In the genomic region with DNA sequence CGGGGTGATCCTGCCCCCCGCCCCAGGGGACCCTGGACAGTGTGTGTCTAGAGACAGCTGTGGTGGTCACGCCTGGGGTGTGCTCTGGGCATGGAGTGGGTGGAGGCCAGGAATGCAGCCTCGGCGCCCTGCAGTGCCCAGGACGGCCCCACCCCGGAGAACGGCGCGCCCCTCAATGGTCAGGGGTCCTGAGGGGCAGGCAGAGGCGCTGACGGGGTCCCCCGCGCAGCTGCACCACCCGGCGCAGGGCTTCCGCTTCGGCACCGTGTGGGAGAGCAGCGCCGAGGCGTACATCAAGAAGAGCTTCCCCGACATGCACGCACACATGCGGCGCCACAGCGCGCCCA, we compare ENCODE assay signal across 27 cellular contexts. TPM values are rescaled to one million over a fixed set of nuclear protein-coding genes. Genes with fewer than 3 reads are reported as not detected.
DNase-seq lines count a peak whose midpoint lies in the region; ATAC-seq, FAIRE-seq and TF ChIP-seq lines count a peak whose summit lies in the region.
"Had no signal": no experiment of that assay in that cellular context is flagged by ENCODE, and none has a peak within 500 bp of the region (broad histone marks: within the 10 kb centered on the region; RNA-seq: fewer than 3 reads in every experiment).

No MANE protein-coding gene starts in this region.

- peak; percentile 34 for ATAC-seq in stimulated activated naive CD8-positive, alpha-beta T cell treated with anti-CD3 and anti-CD28 coated beads, Interleukin-15, amount 100 ng/mL, for 72 hours
- no peak for ATAC-seq in stimulated activated naive CD8-positive, alpha-beta T cell treated with anti-CD3 and anti-CD28 coated beads, Interleukin-15, Interleukin-2, amounts not matched to agents 100 U/mL and 50 U/mL, for 24 hours
- no peak for ATAC-seq in K562
- no peak for ATAC-seq in stimulated activated naive B cell treated with anti-CD40 and anti-IgM and Interleukin-4, amounts not matched to agents 10 μg/mL and 1 μg/mL and 100 μg/mL, for 72 hours (replicated peaks)
- ATAC-seq: A549 had no signal

- H3K9me3 ChIP-seq in K562 (replicated peaks; ENCODE audit: control insufficient read depth, insufficient read depth, low read depth, low read length) (no peaks in the 10 kb centered on the region), neuronal stem cell (replicated peaks in 1 of 2; ENCODE audit: control insufficient read depth in 2 of 2, insufficient read depth in 1 of 2, low read depth in 1 of 2, low read length in 2 of 2) (peaks cover 0 to 4% of the 10 kb centered on the region in 2 donors)
- H3K9me3 ChIP-seq: A549; BE2C; BLaER1 treated with 17β-estradiol and CSF1 and Interleukin-3, amounts not matched to agents 10 nM and 100 nM; HAP-1 had no signal

- H2BK12ac ChIP-seq in neuronal stem cell (ENCODE audit: low read length), result no peak overlapping the region

- H2AFZ ChIP-seq in K562 (ENCODE audit: low read depth, low read length), result no peak overlapping the region
- H2AFZ ChIP-seq in neuronal stem cell (ENCODE audit: low read length), result no peak overlapping the region

- BruUV-seq in K562 (replicated peaks; lab: Mats Ljungman, UMichigan), result no TSS peak

- no peaks in the 10 kb centered on the region for H3K79me2 ChIP-seq in K562 (ENCODE audit: control insufficient read depth, insufficient read depth, low read length)

- H3K4me3 Mint-ChIP-seq in stimulated activated naive CD8-positive, alpha-beta T cell treated with anti-CD3 and anti-CD28 coated beads, Interleukin-15, amount 100 ng/mL, for 72 hours, result no peak overlapping the region
- H3K4me3 Mint-ChIP-seq in stimulated activated naive B cell treated with anti-CD40 and anti-IgM and Interleukin-4, amounts not matched to agents 10 μg/mL and 1 μg/mL and 100 μg/mL, for 72 hours, result no peak overlapping the region
- H3K4me3 Mint-ChIP-seq: CD14-positive monocyte; CD4-positive, alpha-beta T cell had no signal

- H3K9ac ChIP-seq in K562 (ENCODE audit: insufficient read depth in 1 of 2, low read depth in 2 of 2, low read length in 2 of 2) (no peak overlapping the region), neuronal stem cell (ENCODE audit: low read depth, low read length, poor library complexity) (no peak overlapping the region)
- H3K9ac ChIP-seq: BLaER1 treated with 17β-estradiol and CSF1 and Interleukin-3, amounts not matched to agents 10 nM and 100 nM had no signal

- no peak overlapping the region for H4K8ac ChIP-seq in neuronal stem cell (ENCODE audit: low read depth, low read length)

- DNase-seq in stimulated activated naive CD8-positive, alpha-beta T cell treated with anti-CD3 and anti-CD28 coated beads, Interleukin-15, amount 100 ng/mL, for 72 hours, result no peak
- no peak for DNase-seq in stimulated activated naive CD8-positive, alpha-beta T cell treated with anti-CD3 and anti-CD28 coated beads, Interleukin-15, Interleukin-2, amounts not matched to agents 100 U/mL and 50 U/mL, for 24 hours
- DNase-seq in K562 (ENCODE audit: extremely low read depth in 1 of 4, low spot score in 3 of 4), result no peak
- no peak for DNase-seq in neuronal stem cell (ENCODE audit: low spot score)
- no peak for DNase-seq in stimulated activated naive B cell treated with anti-CD40 and anti-IgM and Interleukin-4, amounts not matched to agents 10 μg/mL and 1 μg/mL and 100 μg/mL, for 72 hours
- DNase-seq in NCI-H510A treated with DMSO at 0.1 percent for 48 hours (lab: John Stamatoyannopoulos, UW), result no peak
- no peak for DNase-seq in activated gamma-delta T cell (lab: John Stamatoyannopoulos, UW)
- no peak for DNase-seq in head of caudate nucleus
- DNase-seq: 8988T; ACHN; AML-193; BE2C; CD4-positive, alpha-beta T cell; CD8-positive, alpha-beta memory T cell; DMS 273 treated with DMSO at 0.1 percent for 48 hours; DMS79; EL; GDM1; GOT3 had no signal

- H3K4me1 ChIP-seq in K562 (replicated peaks in 1 of 2; ENCODE audit: control insufficient read depth in 2 of 2, insufficient read depth in 2 of 2, low read length in 2 of 2) (peaks cover 0 to 73% of the 10 kb centered on the region in 2 experiments; a peak in 2 of 5 replicates), neuronal stem cell (ENCODE audit: control insufficient read depth in 2 of 2, insufficient read depth in 1 of 2, low read depth in 1 of 2, low read length in 2 of 2) (no peaks in the 10 kb centered on the region)
- H3K4me1 ChIP-seq: A549; BE2C; BLaER1 treated with 17β-estradiol and CSF1 and Interleukin-3, amounts not matched to agents 10 nM and 100 nM; HAP-1 had no signal

- H3K23ac ChIP-seq in neuronal stem cell (ENCODE audit: low read depth, low read length, poor library complexity), result peak overlapping the region; percentile 31

- no peak overlapping the region for H3K4me3 ChIP-seq in K562
- H3K4me3 ChIP-seq in neuronal stem cell (ENCODE audit: low read length in 2 of 2), result no peak overlapping the region
- H3K4me3 ChIP-seq: A549; BLaER1 treated with 17β-estradiol and CSF1 and Interleukin-3, amounts not matched to agents 10 nM and 100 nM; HAP-1 had no signal

- H3K4ac ChIP-seq in neuronal stem cell (ENCODE audit: low read length), result no peak overlapping the region

- WGBS in K562 (ENCODE audit: insufficient coverage, low coverage, missing lambda C conversion rate), result 95% methylated on average over 18 of the region's 28 CpGs
- no CpG with 5 or more reads among the region's 28 CpGs for WGBS in neuronal stem cell (ENCODE audit: extremely low coverage in 2 of 2, insufficient read length in 2 of 2, insufficient replicate concordance in 1 of 2), 2 donors

- peak overlapping the region; percentile 39 for H2BK5ac ChIP-seq in neuronal stem cell (ENCODE audit: low read length)

- no peak overlapping the region for H3K4me2 ChIP-seq in K562 (ENCODE audit: insufficient read depth, low read length)
- no peak overlapping the region for H3K4me2 ChIP-seq in neuronal stem cell (ENCODE audit: insufficient read depth, low read length, poor library complexity, severe bottlenecking)
- H3K4me2 ChIP-seq: A549; BLaER1 treated with 17β-estradiol and CSF1 and Interleukin-3, amounts not matched to agents 10 nM and 100 nM had no signal

- no peak overlapping the region for H3K14ac ChIP-seq in neuronal stem cell (ENCODE audit: low read length)

- no peak overlapping the region for H2BK15ac ChIP-seq in neuronal stem cell (ENCODE audit: low read length)

- H4K20me1 ChIP-seq in K562 (replicated peaks; ENCODE audit: control insufficient read depth, insufficient read depth, low read length), result no peaks in the 10 kb centered on the region

- H4K91ac ChIP-seq in neuronal stem cell (ENCODE audit: low read depth, low read length, poor library complexity), result no peak overlapping the region

- FAIRE-seq in K562 (lab: Jason Lieb, UNC), result no peak
- FAIRE-seq: A549, D721Med, GM12891, GM18507, H54 had no signal

- no peak overlapping the region for H3K27ac ChIP-seq in K562 (ENCODE audit: extremely low read depth, low read depth, low read length)
- H3K27ac ChIP-seq in neuronal stem cell (replicated peaks; ENCODE audit: low read length), result no peak overlapping the region
- H3K27ac ChIP-seq: A549; BLaER1 treated with 17β-estradiol and CSF1 and Interleukin-3, amounts not matched to agents 10 nM and 100 nM had no signal

- peaks cover 24 to 36% of the 10 kb centered on the region in 2 donors for H3K36me3 Mint-ChIP-seq in stimulated activated naive B cell treated with anti-CD40 and anti-IgM and Interleukin-4, amounts not matched to agents 10 μg/mL and 1 μg/mL and 100 μg/mL, for 72 hours

- intact Hi-C loops in K562 (cut with micrococcal nuclease) (no loop called here), head of caudate nucleus (cut with DNase I) (no loop called here)

- H3K79me1 ChIP-seq in neuronal stem cell (ENCODE audit: low read depth, low read length), result peaks cover 5% of the 10 kb centered on the region

- H3K27me3 ChIP-seq in K562 (ENCODE audit: control insufficient read depth in 2 of 2, insufficient read depth in 2 of 2, low read length in 2 of 2) (no peaks in the 10 kb centered on the region), neuronal stem cell (ENCODE audit: control insufficient read depth in 3 of 3, insufficient read depth in 3 of 3, low read depth in 1 of 3, low read length in 3 of 3) (no peaks in the 10 kb centered on the region)

- no peak for TF ChIP-seq POLR2A in K562 (conservative IDR thresholded peaks at IDR 0.05)

- no peaks in the 10 kb centered on the region for H3K4me1 Mint-ChIP-seq in stimulated activated naive CD8-positive, alpha-beta T cell treated with anti-CD3 and anti-CD28 coated beads, Interleukin-15, amount 100 ng/mL, for 72 hours
- H3K4me1 Mint-ChIP-seq in stimulated activated naive B cell treated with anti-CD40 and anti-IgM and Interleukin-4, amounts not matched to agents 10 μg/mL and 1 μg/mL and 100 μg/mL, for 72 hours, result peaks cover 12 to 14% of the 10 kb centered on the region in 2 donors
- H3K4me1 Mint-ChIP-seq: CD14-positive monocyte; CD8-positive, alpha-beta memory T cell had no signal

- peaks cover 33% of the 10 kb centered on the region; the same call in 1 of the 3 replicates for H3K36me3 ChIP-seq in K562 (ENCODE audit: control insufficient read depth, insufficient read depth, low read length)
- peaks cover 16 to 19% of the 10 kb centered on the region in 2 donors for H3K36me3 ChIP-seq in neuronal stem cell (replicated peaks in 1 of 2; ENCODE audit: control insufficient read depth in 2 of 2, insufficient read depth in 2 of 2, low read length in 2 of 2)

- POLR2A ChIA-PET in K562 (lab: Yijun Ruan, JAX), result interaction anchor here (0.6 to 0.8 kb wide), 2 partner anchors 10 to 21 kb away, joined by 3 to 4 read pairs; no protein-coding TSS in a partner anchor

- no peak overlapping the region for H2AK5ac ChIP-seq in neuronal stem cell (ENCODE audit: low read depth, low read length)

- H3K9me3 Mint-ChIP-seq in stimulated activated naive CD8-positive, alpha-beta T cell treated with anti-CD3 and anti-CD28 coated beads, Interleukin-15, amount 100 ng/mL, for 72 hours, result no peaks in the 10 kb centered on the region
- H3K9me3 Mint-ChIP-seq in stimulated activated naive B cell treated with anti-CD40 and anti-IgM and Interleukin-4, amounts not matched to agents 10 μg/mL and 1 μg/mL and 100 μg/mL, for 72 hours, result no peaks in the 10 kb centered on the region
- H3K9me3 Mint-ChIP-seq: CD4-positive, alpha-beta T cell; CD8-positive, alpha-beta memory T cell had no signal

- no peak overlapping the region for H3K18ac ChIP-seq in neuronal stem cell (ENCODE audit: low read length)

- no peak for TF ChIP-seq RAD21 in K562 (CRISPR knock-in tag; conservative IDR thresholded peaks at IDR 0.05 in 1 of 2, IDR thresholded peaks at IDR 0.05 in 1 of 2)

- TF ChIP-seq EP300 in K562 (IDR thresholded peaks at IDR 0.05; ENCODE audit: low read length), result no peak

- H3K27me3 Mint-ChIP-seq in stimulated activated naive CD8-positive, alpha-beta T cell treated with anti-CD3 and anti-CD28 coated beads, Interleukin-15, amount 100 ng/mL, for 72 hours, result peaks cover 7% of the 10 kb centered on the region
- H3K27me3 Mint-ChIP-seq in stimulated activated naive B cell treated with anti-CD40 and anti-IgM and Interleukin-4, amounts not matched to agents 10 μg/mL and 1 μg/mL and 100 μg/mL, for 72 hours, result peaks cover 5 to 12% of the 10 kb centered on the region in 2 donors
- H3K27me3 Mint-ChIP-seq: CD4-positive, alpha-beta T cell had no signal

- TF ChIP-seq CTCF in K562 (IDR thresholded peaks at IDR 0.05 in 2 of 3, conservative IDR thresholded peaks at IDR 0.05 in 1 of 3; ENCODE audit: insufficient read depth in 2 of 3, low read depth in 1 of 3, low read length in 3 of 3), result no peak

- no peak overlapping the region for H2BK120ac ChIP-seq in neuronal stem cell (ENCODE audit: low read depth, low read length)

- CTCF ChIA-PET in K562 (lab: Yijun Ruan, JAX; ENCODE audit: low intra/inter-chr PET ratio), result no interaction called here

- in situ Hi-C loops in K562 (cut with MboI), result no loop called here

- H3K9me1 ChIP-seq in K562 (ENCODE audit: control insufficient read depth, insufficient read depth, low read length), result no peaks in the 10 kb centered on the region

- peak overlapping the region in 1 of 2 donors; percentile 49 for H3K27ac Mint-ChIP-seq in stimulated activated naive CD8-positive, alpha-beta T cell treated with anti-CD3 and anti-CD28 coated beads, Interleukin-15, amount 100 ng/mL, for 72 hours
- H3K27ac Mint-ChIP-seq in stimulated activated naive B cell treated with anti-CD40 and anti-IgM and Interleukin-4, amounts not matched to agents 10 μg/mL and 1 μg/mL and 100 μg/mL, for 72 hours, result peak overlapping the region; percentile 92
- H3K27ac Mint-ChIP-seq: CD4-positive, alpha-beta T cell; CD8-positive, alpha-beta memory T cell had no signal

RNA-seq across cellular contexts. Expression of a gene that starts 7.2 kb away (rescaled TPM):
- total RNA-seq in K562 (2011; cell fraction: chromatin; rRNA removed; ENCODE audit: low replicate concordance), result 0.32 and 0.88 TPM in 2 replicates
- 1.3 and 2.9 TPM in 2 replicates for total RNA-seq in K562 (2011; cell fraction: nucleolus; rRNA removed)
- 0.29 and 0.46 TPM in 2 replicates for total RNA-seq in K562 (2011; cell fraction: nucleoplasm; rRNA removed)
- total RNA-seq in K562 (2014; rRNA removed), result 0.95 TPM in 1 of 2 replicates, not detected in the other
- total RNA-seq in K562 (2014; rRNA removed; fragmentation: Illumina TruSeq; extraction: Trizol), result not detected in 2 replicates
- total RNA-seq in K562 (2015; rRNA removed; fragmentation: Illumina TruSeq; extraction: Trizol), result not detected in 2 replicates
- total RNA-seq in K562 (2021), result 0.51 TPM in 1 of 2 replicates, not detected in the other
- 0.06 and 0.23 TPM in 2 replicates for polyA plus RNA-seq in K562 (2011; rRNA removed)
- polyA plus RNA-seq in K562 (2011; cell fraction: cytosol; rRNA removed), result 0.31 and 0.53 TPM in 2 replicates
- 2.2 and 2.5 TPM in 2 replicates for polyA plus RNA-seq in K562 (2011; cell fraction: nucleus; rRNA removed)
- polyA plus RNA-seq in K562 (2012), result 0.12 and 0.51 TPM in 2 replicates
- not detected in 2 replicates for polyA plus RNA-seq in K562 (2014; fragmentation: Illumina TruSeq; extraction: Trizol)
- not detected for polyA plus RNA-seq in K562 (2014; fragmentation: Nextera tagmentation; extraction: Ambion mirVana)
- polyA plus RNA-seq in K562 (2014; rRNA removed), result 0.15 and 0.19 TPM in 2 replicates
- 0.06 TPM in 1 of 2 replicates, not detected in the other for polyA minus RNA-seq in K562 (2011; rRNA and poly(A)+ RNA removed)
- polyA minus RNA-seq in K562 (2011; cell fraction: cytosol; rRNA and poly(A)+ RNA removed), result not detected in 2 replicates
- polyA minus RNA-seq in K562 (2011; cell fraction: nucleus; rRNA and poly(A)+ RNA removed), result 0.40 and 1.4 TPM in 2 replicates
- 4.2 TPM for polyA plus RNA-seq in neuronal stem cell (2013, experiment 1 of 2)
- polyA plus RNA-seq in neuronal stem cell (2013, experiment 2 of 2), result 3.9 TPM
- total RNA-seq: CD8-positive, alpha-beta memory T cell had no signal
- polyA plus RNA-seq: CD8-positive, alpha-beta memory T cell had no signal

RNA-seq across cellular contexts. Expression of a gene that starts 13.6 kb away (rescaled TPM):
- 157 and 512 TPM in 2 replicates for total RNA-seq in K562 (2011; cell fraction: chromatin; rRNA removed; ENCODE audit: low replicate concordance)
- 498 and 541 TPM in 2 replicates for total RNA-seq in K562 (2011; cell fraction: nucleolus; rRNA removed)
- 251 and 289 TPM in 2 replicates for total RNA-seq in K562 (2011; cell fraction: nucleoplasm; rRNA removed)
- 135 and 169 TPM in 2 replicates for total RNA-seq in K562 (2014; rRNA removed)
- 13.4 and 18.5 TPM in 2 replicates for total RNA-seq in K562 (2014; rRNA removed; fragmentation: Illumina TruSeq; extraction: Trizol)
- total RNA-seq in K562 (2015; rRNA removed; fragmentation: Illumina TruSeq; extraction: Trizol), result 59.7 and 60.9 TPM in 2 replicates
- 176 and 193 TPM in 2 replicates for total RNA-seq in K562 (2021)
- 83.2 and 158 TPM in 2 replicates for polyA plus RNA-seq in K562 (2011; rRNA removed)
- polyA plus RNA-seq in K562 (2011; cell fraction: cytosol; rRNA removed), result 163 and 311 TPM in 2 replicates
- polyA plus RNA-seq in K562 (2011; cell fraction: nucleus; rRNA removed), result 1,374 and 1,890 TPM in 2 replicates
- 118 and 187 TPM in 2 replicates for polyA plus RNA-seq in K562 (2012)
- polyA plus RNA-seq in K562 (2014; fragmentation: Illumina TruSeq; extraction: Trizol), result 63.6 and 79.5 TPM in 2 replicates
- polyA plus RNA-seq in K562 (2014; fragmentation: Nextera tagmentation; extraction: Ambion mirVana), result under 1 TPM; 0.52 to 0.57 TPM
- 225 and 231 TPM in 2 replicates for polyA plus RNA-seq in K562 (2014; rRNA removed)
- polyA minus RNA-seq in K562 (2011; rRNA and poly(A)+ RNA removed), result 18.2 and 31.6 TPM in 2 replicates
- polyA minus RNA-seq in K562 (2011; cell fraction: cytosol; rRNA and poly(A)+ RNA removed), result 42.1 and 50.9 TPM in 2 replicates
- 105 and 111 TPM in 2 replicates for polyA minus RNA-seq in K562 (2011; cell fraction: nucleus; rRNA and poly(A)+ RNA removed)
- 113 TPM for polyA plus RNA-seq in neuronal stem cell (2013, experiment 1 of 2)
- polyA plus RNA-seq in neuronal stem cell (2013, experiment 2 of 2), result 111 TPM

RNA-seq across cellular contexts. Expression of a gene that starts 13.9 kb away (rescaled TPM):
- total RNA-seq in K562 (2011; cell fraction: chromatin; rRNA removed; ENCODE audit: low replicate concordance), result not detected in 2 replicates
- not detected in 2 replicates for total RNA-seq in K562 (2011; cell fraction: nucleolus; rRNA removed)
- total RNA-seq in K562 (2011; cell fraction: nucleoplasm; rRNA removed), result not detected in 2 replicates
- total RNA-seq in K562 (2014; rRNA removed) (not detected in 2 replicates), K562 (2014; rRNA removed; fragmentation: Illumina TruSeq; extraction: Trizol) (not detected in 2 replicates), K562 (2015; rRNA removed; fragmentation: Illumina TruSeq; extraction: Trizol) (not detected in 2 replicates), K562 (2021) (not detected in 2 replicates)
- polyA plus RNA-seq in K562 (2011; rRNA removed) (not detected in 2 replicates), K562 (2014; fragmentation: Illumina TruSeq; extraction: Trizol) (not detected in 2 replicates), K562 (2014; fragmentation: Nextera tagmentation; extraction: Ambion mirVana) (not detected), K562 (2014; rRNA removed) (not detected in 2 replicates)
- not detected in 2 replicates for polyA plus RNA-seq in K562 (2011; cell fraction: cytosol; rRNA removed)
- not detected in 2 replicates for polyA plus RNA-seq in K562 (2011; cell fraction: nucleus; rRNA removed)
- polyA plus RNA-seq in K562 (2012), result not detected in 2 replicates
- polyA minus RNA-seq in K562 (2011; rRNA and poly(A)+ RNA removed), result under 0.01 TPM in 2 replicates
- polyA minus RNA-seq in K562 (2011; cell fraction: cytosol; rRNA and poly(A)+ RNA removed), result 667 TPM in 1 of 2 replicates, not detected in the other
- polyA minus RNA-seq in K562 (2011; cell fraction: nucleus; rRNA and poly(A)+ RNA removed), result under 0.01 TPM in 1 of 2 replicates, not detected in the other
- polyA plus RNA-seq in neuronal stem cell (2013, experiment 1 of 2), result not detected
- polyA plus RNA-seq in neuronal stem cell (2013, experiment 2 of 2), result not detected
- total RNA-seq: CD4-positive, alpha-beta T cell; CD8-positive, alpha-beta memory T cell had no signal
- polyA plus RNA-seq: A549; CD14-positive monocyte; CD8-positive, alpha-beta memory T cell had no signal

RNA-seq across cellular contexts. Expression of a gene that starts 19.0 kb away (rescaled TPM):
- total RNA-seq in K562 (2011; cell fraction: chromatin; rRNA removed; ENCODE audit: low replicate concordance), result 25.1 and 70.9 TPM in 2 replicates
- total RNA-seq in K562 (2011; cell fraction: nucleolus; rRNA removed), result 40.8 and 41.4 TPM in 2 replicates
- total RNA-seq in K562 (2011; cell fraction: nucleoplasm; rRNA removed), result 34.4 and 52.1 TPM in 2 replicates
- 82.3 and 124 TPM in 2 replicates for total RNA-seq in K562 (2014; rRNA removed)
- 33.7 and 45.6 TPM in 2 replicates for total RNA-seq in K562 (2014; rRNA removed; fragmentation: Illumina TruSeq; extraction: Trizol)
- 52.7 and 54.9 TPM in 2 replicates for total RNA-seq in K562 (2015; rRNA removed; fragmentation: Illumina TruSeq; extraction: Trizol)
- total RNA-seq in K562 (2021), result 161 and 174 TPM in 2 replicates
- polyA plus RNA-seq in K562 (2011; rRNA removed), result 36.4 and 61.3 TPM in 2 replicates
- polyA plus RNA-seq in K562 (2011; cell fraction: cytosol; rRNA removed), result 82.9 and 105 TPM in 2 replicates
- polyA plus RNA-seq in K562 (2011; cell fraction: nucleus; rRNA removed), result 42.5 and 55.7 TPM in 2 replicates
- polyA plus RNA-seq in K562 (2012), result 82.7 and 152 TPM in 2 replicates
- 123 and 158 TPM in 2 replicates for polyA plus RNA-seq in K562 (2014; fragmentation: Illumina TruSeq; extraction: Trizol)
- polyA plus RNA-seq in K562 (2014; fragmentation: Nextera tagmentation; extraction: Ambion mirVana), result 10 to 100 TPM; 12.1 to 12.8 TPM
- 71.3 and 73.3 TPM in 2 replicates for polyA plus RNA-seq in K562 (2014; rRNA removed)
- 45.8 and 50.7 TPM in 2 replicates for polyA minus RNA-seq in K562 (2011; rRNA and poly(A)+ RNA removed)
- polyA minus RNA-seq in K562 (2011; cell fraction: cytosol; rRNA and poly(A)+ RNA removed), result 132 and 161 TPM in 2 replicates
- 9.0 and 15.9 TPM in 2 replicates for polyA minus RNA-seq in K562 (2011; cell fraction: nucleus; rRNA and poly(A)+ RNA removed)
- 235 TPM for polyA plus RNA-seq in neuronal stem cell (2013, experiment 1 of 2)
- polyA plus RNA-seq in neuronal stem cell (2013, experiment 2 of 2), result 243 TPM

RNA-seq across cellular contexts. Expression of a gene that starts 23.2 kb away (rescaled TPM):
- 32.2 and 119 TPM in 2 replicates for total RNA-seq in K562 (2011; cell fraction: chromatin; rRNA removed; ENCODE audit: low replicate concordance)
- total RNA-seq in K562 (2011; cell fraction: nucleolus; rRNA removed), result 140 and 174 TPM in 2 replicates
- 50.0 and 55.1 TPM in 2 replicates for total RNA-seq in K562 (2011; cell fraction: nucleoplasm; rRNA removed)
- 181 and 210 TPM in 2 replicates for total RNA-seq in K562 (2014; rRNA removed)
- 13.0 and 15.5 TPM in 2 replicates for total RNA-seq in K562 (2014; rRNA removed; fragmentation: Illumina TruSeq; extraction: Trizol)
- 37.6 and 45.0 TPM in 2 replicates for total RNA-seq in K562 (2015; rRNA removed; fragmentation: Illumina TruSeq; extraction: Trizol)
- total RNA-seq in K562 (2021), result 128 and 134 TPM in 2 replicates
- polyA plus RNA-seq in K562 (2011; rRNA removed), result 30.1 and 47.8 TPM in 2 replicates
- polyA plus RNA-seq in K562 (2011; cell fraction: cytosol; rRNA removed), result 62.1 and 244 TPM in 2 replicates
- polyA plus RNA-seq in K562 (2011; cell fraction: nucleus; rRNA removed), result 137 and 203 TPM in 2 replicates
- polyA plus RNA-seq in K562 (2012), result 73.6 and 92.2 TPM in 2 replicates
- polyA plus RNA-seq in K562 (2014; fragmentation: Illumina TruSeq; extraction: Trizol), result 16.3 and 52.9 TPM in 2 replicates
- 1 to 10 TPM in 1 of 2 experiments, under 1 TPM in 1; 0.65 to 1.1 TPM for polyA plus RNA-seq in K562 (2014; fragmentation: Nextera tagmentation; extraction: Ambion mirVana)
- polyA plus RNA-seq in K562 (2014; rRNA removed), result 106 and 130 TPM in 2 replicates
- 17.0 and 26.0 TPM in 2 replicates for polyA minus RNA-seq in K562 (2011; rRNA and poly(A)+ RNA removed)
- polyA minus RNA-seq in K562 (2011; cell fraction: cytosol; rRNA and poly(A)+ RNA removed), result 90.0 and 91.8 TPM in 2 replicates
- polyA minus RNA-seq in K562 (2011; cell fraction: nucleus; rRNA and poly(A)+ RNA removed), result 52.1 and 52.4 TPM in 2 replicates
- 42.0 TPM for polyA plus RNA-seq in neuronal stem cell (2013, experiment 1 of 2)
- polyA plus RNA-seq in neuronal stem cell (2013, experiment 2 of 2), result 41.4 TPM
